ENCODE assay signal across 2 cellular contexts in genomic region chr2:201854221-201854801, GRCh38.
TF ChIP-seq lines count a peak whose summit lies in the region.

No MANE protein-coding gene starts in this region.

TF ChIP-seq in HCT116, 20 proteins besides CTCF, POLR2A, EP300 and RAD21 (continued from another document):
- TF ChIP-seq REST (IDR thresholded peaks at IDR 0.05; ENCODE audit: low read depth) (no peak), TCF7L2 (IDR thresholded peaks at IDR 0.05; ENCODE audit: borderline replicate concordance, extremely low read depth, insufficient read depth, insufficient read length) (no peak), SIN3A (IDR thresholded peaks at IDR 0.05; ENCODE audit: low read depth) (no peak), ATF3 (IDR thresholded peaks at IDR 0.05) (no peak), EGR1 (IDR thresholded peaks at IDR 0.05; ENCODE audit: low read depth) (no peak), SRF (IDR thresholded peaks at IDR 0.05; ENCODE audit: low read depth) (no peak), ZBTB33 (IDR thresholded peaks at IDR 0.05; ENCODE audit: extremely low read depth, insufficient replicate concordance, low read length) (no peak), ZFX (IDR thresholded peaks at IDR 0.05) (no peak)

TF ChIP-seq in SK-N-SH, 30 proteins besides CTCF, POLR2A, EP300 and RAD21 (continued from another document):
- TF ChIP-seq REST (IDR thresholded peaks at IDR 0.05; ENCODE audit: low read depth, low read length) (peak; percentile 25; the same call in 1 of the 2 replicates), FOXJ3 (CRISPR knock-in tag; IDR thresholded peaks at IDR 0.05) (no peak), USF1 (IDR thresholded peaks at IDR 0.05; ENCODE audit: borderline replicate concordance, low read depth) (no peak), MAX (IDR thresholded peaks at IDR 0.05; ENCODE audit: low read depth) (peak; percentile 69), GABPA (IDR thresholded peaks at IDR 0.05; ENCODE audit: low read depth) (no peak), NFIC (IDR thresholded peaks at IDR 0.05; ENCODE audit: borderline replicate concordance) (peak; percentile 57; the same call in 1 of the 2 replicates), RCOR1 (IDR thresholded peaks at IDR 0.05; ENCODE audit: low read length) (no peak), IRF3 (IDR thresholded peaks at IDR 0.05; ENCODE audit: low read depth, low read length) (no peak), PBX3 (IDR thresholded peaks at IDR 0.05) (peak; percentile 71), EZH2phosphoT487 (IDR thresholded peaks at IDR 0.05; ENCODE audit: borderline replicate concordance, low read depth) (no peak), SMC3 (IDR thresholded peaks at IDR 0.05; ENCODE audit: low read depth, low read length) (no peak), RXRA (IDR thresholded peaks at IDR 0.05; ENCODE audit: borderline replicate concordance, low read depth) (no peak), ZBTB33 (IDR thresholded peaks at IDR 0.05; ENCODE audit: borderline replicate concordance, low read depth) (no peak), MXI1 (IDR thresholded peaks at IDR 0.05; ENCODE audit: low read depth, low read length) (no peak), TCF12 (IDR thresholded peaks at IDR 0.05) (peak; percentile 76), NRF1 (IDR thresholded peaks at IDR 0.05; ENCODE audit: low read depth, low read length) (no peak), TEAD4 (IDR thresholded peaks at IDR 0.05; ENCODE audit: borderline replicate concordance, insufficient read depth) (peak; percentile 84), YY1 (IDR thresholded peaks at IDR 0.05; ENCODE audit: low read depth) (peak; percentile 48; the same call in 1 of the 2 replicates), RFX5 (IDR thresholded peaks at IDR 0.05; ENCODE audit: low read length) (no peak), POLR2AphosphoS5 (IDR thresholded peaks at IDR 0.05; ENCODE audit: low read depth, low read length) (peak; percentile 44; the same call in 1 of the 2 replicates), TAF1 (IDR thresholded peaks at IDR 0.05; ENCODE audit: borderline replicate concordance, low read depth, low read length) (no peak), MEF2A (IDR thresholded peaks at IDR 0.05; ENCODE audit: borderline replicate concordance, low read depth) (no peak), FOSL2 (IDR thresholded peaks at IDR 0.05; ENCODE audit: borderline replicate concordance, low read depth) (peak; percentile 83), SIN3A (IDR thresholded peaks at IDR 0.05; ENCODE audit: borderline replicate concordance, low read depth, low read length) (peak; percentile 54; the same call in 1 of the 2 replicates)
